29 cellular contexts compared by ENCODE assay signal in the genomic region with DNA sequence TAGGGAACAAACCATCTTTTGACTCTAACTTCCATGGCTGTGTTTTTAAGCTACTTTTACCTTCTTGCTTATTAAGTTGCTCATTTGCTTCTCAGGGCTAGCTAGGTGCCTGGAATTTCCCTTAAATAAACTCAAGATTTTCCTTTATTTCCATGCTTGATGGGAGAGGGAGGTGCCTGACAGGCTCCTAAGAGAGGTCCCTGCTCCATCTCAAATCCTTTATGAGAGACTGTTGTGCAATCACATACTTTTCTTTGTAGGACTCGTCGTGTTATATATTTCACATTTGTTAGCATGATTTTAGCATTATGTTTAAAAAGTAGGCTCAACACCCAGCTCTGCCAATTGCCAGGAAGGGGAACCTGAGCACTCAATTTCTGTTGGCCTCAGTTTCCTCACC.
"Had no signal": no experiment of that assay in that cellular context is flagged by ENCODE, and none has a peak within 500 bp of the region (broad histone marks: within the 10 kb centered on the region; RNA-seq: fewer than 3 reads in every experiment).

No MANE protein-coding gene starts in this region.

- H3K36me3 ChIP-seq: ascending aorta, breast epithelium, cardiac muscle cell, gastrocnemius medialis, heart left ventricle had no signal

- H3K27ac ChIP-seq: ascending aorta, breast epithelium, cardiac muscle cell, coronary artery, dorsolateral prefrontal cortex, foreskin keratinocyte, gastrocnemius medialis, heart left ventricle had no signal

- ATAC-seq: activated CD4-positive, alpha-beta T cell treated with anti-CD3 and anti-CD28 coated beads for 36 hours; activated naive CD4-positive, alpha-beta T cell treated with anti-CD3 and anti-CD28 coated beads, Interleukin-2, amount 50 U/mL, for 72 hours; activated T-cell treated with anti-CD3 and anti-CD28 coated beads, Interleukin-2, amount 50 U/mL, for 72 hours; esophagus mucosa; foreskin keratinocyte; gastrocnemius medialis; heart left ventricle had no signal

- H3K4me3 ChIP-seq: ascending aorta, breast epithelium, cardiac muscle cell, coronary artery, dorsolateral prefrontal cortex, gastrocnemius medialis, heart left ventricle had no signal

- H3K9me3 ChIP-seq: ascending aorta, breast epithelium, gastrocnemius medialis, heart left ventricle had no signal

- H3K27me3 ChIP-seq: ascending aorta, breast epithelium, cardiac muscle cell, foreskin keratinocyte, gastrocnemius medialis, heart left ventricle had no signal

- H3K4me1 ChIP-seq: breast epithelium, foreskin keratinocyte, gastrocnemius medialis, heart left ventricle had no signal

- DNase-seq: activated CD4-positive, alpha-beta memory T cell treated with anti-CD3 and anti-CD28 coated beads, Interleukin-2, amount 10 ng/mL, durations not matched to agents 7 days and 5 days; activated CD4-positive, alpha-beta T cell treated with anti-CD3 and anti-CD28 coated beads for 36 hours; activated CD4-positive, alpha-beta T cell treated with anti-CD3 and anti-CD28 coated beads, Interleukin-2, amount 10 ng/mL, durations not matched to agents 24 days and 14 days; activated CD4-positive, CD25-positive, alpha-beta regulatory T cell; activated CD4-positive, CD25-positive, alpha-beta regulatory T cell treated with anti-CD3 and anti-CD28 coated beads, Interleukin-2, amount 50 U/mL, for 72 hours; activated CD8-positive, alpha-beta memory T cell treated with anti-CD3 and anti-CD28 coated beads, Interleukin-2, amount 50 U/mL, for 48 hours; activated gamma-delta T cell; activated naive CD4-positive, alpha-beta T cell; activated naive CD4-positive, alpha-beta T cell treated with anti-CD3 and anti-CD28 coated beads, Interleukin-2, amount 10 ng/mL, durations not matched to agents 7 days and 5 days; activated naive CD8-positive, alpha-beta T cell treated with anti-CD3 and anti-CD28 coated beads, Interleukin-2, amount 10 ng/mL, durations not matched to agents 7 days and 5 days; activated T-cell treated with anti-CD3 and anti-CD28 coated beads for 4 hours; activated T-cell treated with anti-CD3 and anti-CD28 coated beads, Interleukin-2, amount 50 U/mL, for 24 hours; activated T-cell treated with anti-CD3 and anti-CD28 coated beads, Interleukin-2, amount 50 U/mL, for 72 hours; central memory CD4-positive, alpha-beta T cell; cerebellar nuclear complex; dorsolateral prefrontal cortex; effector memory CD4-positive, alpha-beta T cell; endodermal cell; foreskin keratinocyte; gastrocnemius medialis; glutamatergic neuron; heart left ventricle; T-helper 2 cell had no signal
